1 cellular context compared by ENCODE assay signal in genomic region chr1:145114560-145115057, GRCh38. TPM values are rescaled to one million over a fixed set of nuclear protein-coding genes. Genes with fewer than 3 reads are reported as not detected.
"Had no signal": no experiment of that assay in that cellular context is flagged by ENCODE, and none has a peak within 500 bp of the region (broad histone marks: within the 10 kb centered on the region; RNA-seq: fewer than 3 reads in every experiment).

No MANE protein-coding gene starts in this region.

RNA-seq across cellular contexts. Expression of gene FAM72D, which starts 18.8 kb away (rescaled TPM):
- total RNA-seq: Right ventricle myocardium inferior had no signal
